ENCODE assay signal across 8 cellular contexts in the genomic region with DNA sequence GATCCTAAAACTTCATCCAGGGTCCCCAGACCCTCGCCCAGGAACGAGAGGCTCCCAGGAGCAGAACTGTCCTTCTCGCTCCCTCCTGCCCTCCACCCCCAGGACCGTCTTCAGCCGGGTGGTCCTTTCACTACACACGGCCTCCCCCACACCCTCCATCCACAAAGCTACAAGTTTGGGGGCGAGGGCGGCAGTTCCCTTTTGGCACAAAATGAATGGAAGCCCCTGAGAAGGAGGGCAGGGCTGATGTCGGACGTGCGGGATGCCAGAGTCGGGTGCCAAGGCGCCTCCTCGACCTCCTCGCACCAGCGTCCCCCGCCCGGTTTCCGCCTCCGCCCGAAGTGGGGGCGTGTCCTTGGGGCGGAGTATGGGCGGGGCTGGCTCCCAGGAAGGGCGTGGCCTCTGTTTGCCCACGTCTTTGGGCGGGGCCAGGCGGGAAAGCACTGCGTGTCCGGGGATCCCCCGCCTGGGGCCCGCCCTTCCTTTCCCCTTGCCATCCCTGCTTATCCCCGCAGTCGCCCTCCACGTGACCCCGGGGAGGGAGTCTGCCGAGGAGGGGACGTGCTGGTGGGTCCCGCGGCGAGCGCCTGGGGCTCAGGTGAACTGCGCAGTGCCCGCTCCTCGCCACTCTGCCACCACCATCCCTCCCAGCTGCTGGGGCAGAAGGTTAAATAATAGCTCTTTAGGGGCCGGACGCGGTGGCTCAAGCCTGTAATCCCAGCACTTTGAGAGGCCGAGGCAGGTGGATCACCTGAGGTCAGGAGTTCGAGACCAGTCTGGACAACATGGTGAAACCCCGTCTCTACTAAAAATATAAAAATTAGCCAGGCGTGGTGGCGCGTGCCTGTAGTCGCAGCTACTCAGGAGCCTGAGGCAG. TPM values are rescaled to one million over a fixed set of nuclear protein-coding genes. Genes with fewer than 3 reads are reported as not detected.
DNase-seq lines count a peak whose midpoint lies in the region; ATAC-seq, FAIRE-seq and TF ChIP-seq lines count a peak whose summit lies in the region.

No MANE protein-coding gene starts in this region.

- H3K4me3 ChIP-seq in pancreas (peak overlapping the region; percentile 7 to 39 (median 31)), tibial nerve (peak overlapping the region; percentile 44 to 69 (median 56))

- TF ChIP-seq EP300 in tibial nerve (IDR thresholded peaks at IDR 0.05), result peak; percentile 76 to 91

- peak; percentile 86 for ATAC-seq in HG02642 (IDR thresholded peaks at IDR 0.05; ENCODE audit: poor library complexity, unreplicated experiment)
- ATAC-seq in pancreas, result peak; percentile 97 to 98 (median 98)

- H3K4me3 Mint-ChIP-seq in activated naive CD8-positive, alpha-beta T cell treated with anti-CD3 and anti-CD28 coated beads for 36 hours, result peak overlapping the region; percentile 95

- TF ChIP-seq POLR2A in tibial nerve (IDR thresholded peaks at IDR 0.05), result peak; percentile 53 to 81

- peaks cover 30% of the 10 kb centered on the region for H3K4me1 Mint-ChIP-seq in activated naive CD8-positive, alpha-beta T cell treated with anti-CD3 and anti-CD28 coated beads for 36 hours

- peak; percentile 66 for FAIRE-seq in pancreas (lab: Jason Lieb, UNC)

- peak overlapping the region; percentile 46 to 73 (median 54) for H3K27ac ChIP-seq in pancreas
- H3K27ac ChIP-seq in tibial nerve, result peak overlapping the region; percentile 84 to 95 (median 92)

- H3K9me3 ChIP-seq in pancreas, result no peaks in the 10 kb centered on the region
- no peaks in the 10 kb centered on the region for H3K9me3 ChIP-seq in tibial nerve

- DNase-seq in GM10266 (ENCODE audit: extremely low spot score) (peak; percentile 97), NCI-H128 (lab: John Stamatoyannopoulos, UW; ENCODE audit: unreplicated experiment) (peak; percentile 91), SKM-1 treated with dmso at 0.1 percent for 144 hours (lab: John Stamatoyannopoulos, UW; ENCODE audit: unreplicated experiment) (peak; percentile 83), head of caudate nucleus (peak; percentile 84 to 98 (median 95)), pancreas (peak; percentile 92 to 99 (median 96)), tibial nerve (ENCODE audit: low spot score in 2 of 2) (peak; percentile 93 to 97)
- DNase-seq in activated naive CD8-positive, alpha-beta T cell treated with anti-CD3 and anti-CD28 coated beads for 36 hours, result peak; percentile 97

- no peaks in the 10 kb centered on the region for H3K27me3 Mint-ChIP-seq in activated naive CD8-positive, alpha-beta T cell treated with anti-CD3 and anti-CD28 coated beads for 36 hours

- intact Hi-C loops in head of caudate nucleus (cut with DNase I) (no loop called here), pancreas (cut with DNase I) (no loop called here)

- TF ChIP-seq CTCF in GM10266 (IDR thresholded peaks at IDR 0.05; ENCODE audit: control insufficient read depth, insufficient read depth, low read depth, missing control alignments) (no peak), pancreas (IDR thresholded peaks at IDR 0.05) (no peak), tibial nerve (IDR thresholded peaks at IDR 0.05) (peak in 2 of 5 experiments; percentile 13 to 27)

- H3K36me3 ChIP-seq in pancreas (no peaks in the 10 kb centered on the region), tibial nerve (peaks cover 0 to 24% (median 0%) of the 10 kb centered on the region in 3 donors)

- peak overlapping the region; percentile 85 for H3K27ac Mint-ChIP-seq in activated naive CD8-positive, alpha-beta T cell treated with anti-CD3 and anti-CD28 coated beads for 36 hours

- H3K9me3 Mint-ChIP-seq in activated naive CD8-positive, alpha-beta T cell treated with anti-CD3 and anti-CD28 coated beads for 36 hours, result no peaks in the 10 kb centered on the region

- 6 to 8% methylated on average over 51 to 55 of the region's 55 CpGs for WGBS in pancreas, 2 donors
- WGBS in tibial nerve, 2 donors, result 8 to 16% methylated on average over 25 to 53 of the region's 55 CpGs

- H3K36me3 Mint-ChIP-seq in activated naive CD8-positive, alpha-beta T cell treated with anti-CD3 and anti-CD28 coated beads for 36 hours, result no peaks in the 10 kb centered on the region

- H3K27me3 ChIP-seq in pancreas (no peaks in the 10 kb centered on the region), tibial nerve (no peaks in the 10 kb centered on the region)

- H3K4me1 ChIP-seq in pancreas (no peaks in the 10 kb centered on the region), tibial nerve (peaks cover 0 to 37% (median 12%) of the 10 kb centered on the region in 4 donors)

RNA-seq across cellular contexts. Expression of a gene that starts 0.9 kb away (rescaled TPM):
- total RNA-seq in activated naive CD8-positive, alpha-beta T cell treated with anti-CD3 and anti-CD28 coated beads for 36 hours, result 1 to 10 TPM; 8.5 to 8.9 TPM
- 10 to 100 TPM; 11.3 to 40.6 (median 14.9) TPM for total RNA-seq in pancreas
- 10 to 100 TPM; 38.3 to 51.0 TPM for polyA plus RNA-seq in pancreas
- 10 to 100 TPM; 59.2 to 92.7 (median 82.0) TPM for total RNA-seq in tibial nerve

RNA-seq across cellular contexts. Expression of a gene that starts 6.1 kb away (rescaled TPM):
- total RNA-seq in activated naive CD8-positive, alpha-beta T cell treated with anti-CD3 and anti-CD28 coated beads for 36 hours, result 10 to 100 TPM; 39.3 to 41.5 TPM
- total RNA-seq in pancreas, result under 1 TPM in 5 of 6 donors, not detected in 1; 0.14 to 0.72 (median 0.46) TPM
- under 1 TPM; 0.31 to 0.65 TPM for polyA plus RNA-seq in pancreas
- total RNA-seq in tibial nerve, result 1 to 10 TPM in 2 of 4 donors, not detected in 2; 1.5 to 3.1 TPM

RNA-seq across cellular contexts. Expression of a gene that starts 13.3 kb away (rescaled TPM):
- 10 to 100 TPM; 64.0 to 67.4 TPM for total RNA-seq in activated naive CD8-positive, alpha-beta T cell treated with anti-CD3 and anti-CD28 coated beads for 36 hours
- total RNA-seq in pancreas (10 to 100 TPM; 12.7 to 29.5 (median 18.0) TPM), tibial nerve (10 to 100 TPM; 54.0 to 83.1 (median 68.3) TPM)
- 10 to 100 TPM; 60.7 to 62.6 TPM for polyA plus RNA-seq in pancreas

RNA-seq across cellular contexts. Expression of a gene that starts 14.8 kb away (rescaled TPM):
- 100 to 1,000 TPM; 113 to 114 TPM for total RNA-seq in activated naive CD8-positive, alpha-beta T cell treated with anti-CD3 and anti-CD28 coated beads for 36 hours
- total RNA-seq in pancreas (10 to 100 TPM; 18.0 to 28.5 (median 22.7) TPM), tibial nerve (10 to 100 TPM; 53.6 to 73.2 (median 63.7) TPM)
- polyA plus RNA-seq in pancreas, result 10 to 100 TPM; 35.0 to 56.2 TPM

RNA-seq across cellular contexts. Expression of a gene that starts 15.5 kb away (rescaled TPM):
- 1,000 to 10,000 TPM; 1,050 to 1,075 TPM for total RNA-seq in activated naive CD8-positive, alpha-beta T cell treated with anti-CD3 and anti-CD28 coated beads for 36 hours
- total RNA-seq in pancreas (100 to 1,000 TPM in 4 of 6 donors, 10 to 100 TPM in 2; 87.8 to 311 (median 148) TPM), tibial nerve (100 to 1,000 TPM; 461 to 881 (median 580) TPM)
- polyA plus RNA-seq in pancreas, result 100 to 1,000 TPM; 164 to 231 TPM

Comparison
In these comparisons a context has a peak if more than half of its experiments do, and no peak if none do; other contexts are left out.
1. Peak in every context shown above with its lines: DNase-seq, ATAC-seq, H3K4me3 ChIP-seq and H3K27ac ChIP-seq.
2. RNA of a gene that starts 6.1 kb away (total RNA-seq): 39.3 to 41.5 TPM in activated naive CD8-positive, alpha-beta T cell treated with anti-CD3 and anti-CD28 coated beads for 36 hours; 1.5 to 3.1 TPM in tibial nerve and 0.14 to 0.72 TPM in pancreas; every median in the first group is over 4 times any median in the second.